ENCODE assay signal across 31 cellular contexts in the genomic region with DNA sequence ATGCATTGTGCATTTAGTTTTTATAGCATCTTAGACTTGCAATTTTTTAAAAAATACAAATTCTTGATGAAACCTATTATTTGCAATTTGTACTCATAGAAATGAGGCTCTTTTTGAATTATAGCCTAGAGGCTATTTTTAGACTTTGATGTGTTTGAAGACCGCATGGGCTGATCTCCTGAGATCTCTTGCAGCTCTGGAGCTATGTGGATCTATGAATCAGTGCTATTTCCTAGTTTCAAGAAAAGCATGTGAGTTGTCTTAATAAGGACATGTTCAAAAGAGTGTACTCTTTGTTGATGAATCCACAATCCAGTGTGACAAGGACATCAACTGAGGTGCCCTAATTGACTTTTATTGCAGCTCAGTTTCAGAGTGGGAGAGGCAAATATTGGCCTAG.
"Had no signal": no experiment of that assay in that cellular context is flagged by ENCODE, and none has a peak within 500 bp of the region (broad histone marks: within the 10 kb centered on the region; RNA-seq: fewer than 3 reads in every experiment).

No MANE protein-coding gene starts in this region.

- H3K4me2 ChIP-seq: hepatocyte, neural progenitor cell, smooth muscle cell had no signal

- H2AFZ ChIP-seq: hepatocyte, neural progenitor cell had no signal

- DNase-seq: dermis blood vessel endothelial cell; effector memory CD4-positive, alpha-beta T cell; heart left ventricle; kidney; naive thymus-derived CD4-positive, alpha-beta T cell; nucleus accumbens; stimulated activated CD4-positive, alpha-beta T cell treated with anti-CD3 and anti-CD28 coated beads, Interleukin-12 subunit alpha, Interleukin-12 subunit beta, amount 100 ng/mL, for 4 hours; stimulated activated CD4-positive, alpha-beta T cell treated with anti-CD3 and anti-CD28 coated beads, Interleukin-1b, Interleukin-23, amount 100 ng/mL, for 48 hours; stimulated activated CD4-positive, alpha-beta T cell treated with anti-CD3 and anti-CD28 coated beads, Interleukin-4, amount 100 ng/mL, for 1 hour; stimulated activated CD8-positive, alpha-beta memory T cell treated with anti-CD3 and anti-CD28 coated beads, Interleukin-4, amount 100 ng/mL, for 48 hours; stimulated activated naive CD4-positive, alpha-beta T cell; stomach; substantia nigra; transverse colon; upper lobe of right lung; uterus had no signal

- H3K4me1 ChIP-seq: esophagus muscularis mucosa, gastroesophageal sphincter, heart left ventricle, neural progenitor cell, prostate gland, right atrium auricular region, stomach, transverse colon, upper lobe of right lung, uterus had no signal

- H3K9me3 Mint-ChIP-seq: memory B cell had no signal

- H3K36me3 ChIP-seq: esophagus muscularis mucosa, gastroesophageal sphincter, heart left ventricle, neural progenitor cell, prostate gland, right atrium auricular region, stomach, thoracic aorta, transverse colon, upper lobe of right lung, uterus had no signal

- H3K9ac ChIP-seq: neural progenitor cell had no signal

- H3K4me3 Mint-ChIP-seq: memory B cell; mesothelial cell of epicardium; naive thymus-derived CD4-positive, alpha-beta T cell; nephron; neural progenitor cell had no signal

- H3K79me2 ChIP-seq: hepatocyte had no signal

- H3K27me3 ChIP-seq: esophagus muscularis mucosa, gastroesophageal sphincter, heart left ventricle, hepatocyte, neural progenitor cell, right atrium auricular region, stomach, transverse colon, upper lobe of right lung, uterus had no signal

- H3K27ac ChIP-seq: coronary artery, esophagus muscularis mucosa, gastroesophageal sphincter, heart left ventricle, hepatocyte, neural progenitor cell, prostate gland, right atrium auricular region, stomach, thoracic aorta, transverse colon, upper lobe of right lung, uterus had no signal

- H3K4me1 Mint-ChIP-seq: memory B cell; mesothelial cell of epicardium; naive thymus-derived CD4-positive, alpha-beta T cell; nephron had no signal

- ATAC-seq: gastroesophageal sphincter; heart left ventricle; left lobe of liver; naive thymus-derived CD4-positive, alpha-beta T cell; sciatic nerve; upper lobe of right lung had no signal

- H3K27ac Mint-ChIP-seq: memory B cell; mesothelial cell of epicardium; naive thymus-derived CD4-positive, alpha-beta T cell; nephron; neural progenitor cell had no signal

- H3K36me3 Mint-ChIP-seq: memory B cell, mesothelial cell of epicardium, neural progenitor cell had no signal

- H3K4me3 ChIP-seq: coronary artery, esophagus muscularis mucosa, gastroesophageal sphincter, heart left ventricle, hepatocyte, lung, neural progenitor cell, prostate gland, right atrium auricular region, smooth muscle cell, stomach, thoracic aorta, transverse colon, upper lobe of right lung, uterus had no signal

- H3K9me3 ChIP-seq: esophagus muscularis mucosa, gastroesophageal sphincter, heart left ventricle, prostate gland, right atrium auricular region, thoracic aorta, transverse colon, upper lobe of right lung, uterus had no signal
